16 cellular contexts compared by ENCODE assay signal in the genomic region with DNA sequence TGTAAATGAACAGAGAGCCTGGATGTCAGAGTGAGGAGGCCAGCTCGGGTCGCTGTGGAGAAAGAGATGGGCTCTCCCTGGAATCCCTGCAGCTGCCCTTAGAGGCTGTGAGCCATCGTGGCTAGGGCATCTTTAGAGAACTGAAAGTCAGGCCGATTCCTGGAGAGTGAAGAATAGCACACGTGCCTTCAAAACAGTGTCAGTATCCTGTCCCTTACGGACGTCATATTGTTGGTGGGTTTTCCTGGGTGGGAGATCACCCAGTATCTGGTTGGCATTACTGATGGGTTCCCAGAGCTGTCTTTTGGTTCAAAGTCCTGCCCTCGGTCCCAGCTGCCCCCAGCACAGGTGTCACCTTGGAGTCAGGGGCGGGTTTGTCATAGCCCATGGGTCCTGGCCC. TPM values are rescaled to one million over a fixed set of nuclear protein-coding genes. Genes with fewer than 3 reads are reported as not detected.
DNase-seq lines count a peak whose midpoint lies in the region; ATAC-seq lines count a peak whose summit lies in the region.
"Had no signal": no experiment of that assay in that cellular context is flagged by ENCODE, and none has a peak within 500 bp of the region (broad histone marks: within the 10 kb centered on the region; RNA-seq: fewer than 3 reads in every experiment).

No MANE protein-coding gene starts in this region.

- no peak for ATAC-seq in CD4-positive, CD25-positive, alpha-beta regulatory T cell (ENCODE audit: low read depth in 2 of 2)
- ATAC-seq in GM18867 (IDR thresholded peaks at IDR 0.05; ENCODE audit: unreplicated experiment): peak; percentile 29
- peak; percentile 26 for ATAC-seq in HG03378 (IDR thresholded peaks at IDR 0.05; ENCODE audit: unreplicated experiment)
- ATAC-seq in HG02678 (IDR thresholded peaks at IDR 0.05; ENCODE audit: unreplicated experiment): no peak
- ATAC-seq: gastroesophageal sphincter, PC-3 had no signal

- no peaks in the 10 kb centered on the region for H3K27me3 Mint-ChIP-seq in CD4-positive, CD25-positive, alpha-beta regulatory T cell
- H3K27me3 Mint-ChIP-seq in activated T-helper 2 cell treated with anti-CD3 and anti-CD28 coated beads, Interferon-gamma antibody, Interleukin-2, Interleukin-4, amounts not matched to agents 10 μg/mL and 5 μg/mL and 100 μg/mL, durations not matched to agents 14 hours and 24 hours and 36 hours (ENCODE audit: low read depth): no peaks in the 10 kb centered on the region

- H3K4me3 Mint-ChIP-seq in CD4-positive, CD25-positive, alpha-beta regulatory T cell: peak overlapping the region in 1 of 4 donors; percentile 50
- H3K4me3 Mint-ChIP-seq in activated T-helper 2 cell treated with anti-CD3 and anti-CD28 coated beads, Interferon-gamma antibody, Interleukin-2, Interleukin-4, amounts not matched to agents 10 μg/mL and 5 μg/mL and 100 μg/mL, durations not matched to agents 14 hours and 24 hours and 36 hours (ENCODE audit: low read depth): no peak overlapping the region

- peaks cover 81% of the 10 kb centered on the region for H3K4me1 ChIP-seq in CD4-positive, CD25-positive, alpha-beta regulatory T cell (ENCODE audit: control insufficient read depth, insufficient read depth, low read length, poor library complexity, severe bottlenecking)
- H3K4me1 ChIP-seq: gastroesophageal sphincter had no signal

- H3K4me3 ChIP-seq in CD4-positive, CD25-positive, alpha-beta regulatory T cell (ENCODE audit: low read depth, low read length): peak overlapping the region; percentile 91
- H3K4me3 ChIP-seq: gastroesophageal sphincter had no signal

- H3K27me3 ChIP-seq in CD4-positive, CD25-positive, alpha-beta regulatory T cell (ENCODE audit: control insufficient read depth, insufficient read depth, low read length): no peaks in the 10 kb centered on the region

- intact Hi-C loops in activated T-helper 2 cell treated with anti-CD3 and anti-CD28 coated beads, Interferon-gamma antibody, Interleukin-2, Interleukin-4, amounts not matched to agents 10 μg/mL and 5 μg/mL and 100 μg/mL, durations not matched to agents 14 hours and 24 hours and 36 hours (cut with micrococcal nuclease): loop anchor here (1.0 to 10.0 kb wide), 2 partner anchors 7 to 335 kb away; no protein-coding TSS in a partner anchor

- H3K4me1 Mint-ChIP-seq in CD4-positive, CD25-positive, alpha-beta regulatory T cell: peaks cover 35 to 57% (median 47%) of the 10 kb centered on the region in 4 donors
- peaks cover 70% of the 10 kb centered on the region for H3K4me1 Mint-ChIP-seq in activated T-helper 2 cell treated with anti-CD3 and anti-CD28 coated beads, Interferon-gamma antibody, Interleukin-2, Interleukin-4, amounts not matched to agents 10 μg/mL and 5 μg/mL and 100 μg/mL, durations not matched to agents 14 hours and 24 hours and 36 hours (ENCODE audit: low read depth)

- H3K36me3 ChIP-seq in CD4-positive, CD25-positive, alpha-beta regulatory T cell (ENCODE audit: control insufficient read depth, insufficient read depth, low read length): peaks cover 61% of the 10 kb centered on the region
- H3K36me3 ChIP-seq: gastroesophageal sphincter had no signal

- no peaks in the 10 kb centered on the region for H3K9me3 Mint-ChIP-seq in CD4-positive, CD25-positive, alpha-beta regulatory T cell
- H3K9me3 Mint-ChIP-seq in activated T-helper 2 cell treated with anti-CD3 and anti-CD28 coated beads, Interferon-gamma antibody, Interleukin-2, Interleukin-4, amounts not matched to agents 10 μg/mL and 5 μg/mL and 100 μg/mL, durations not matched to agents 14 hours and 24 hours and 36 hours: no peaks in the 10 kb centered on the region
- H3K9me3 Mint-ChIP-seq: T-helper 1 cell treated with Interleukin-12 subunit alpha and Interleukin-12 subunit beta and Interleukin-4 antibody, amounts not matched to agents 30 μg/mL and 1 μg/mL, for 36 hours had no signal

- no peaks in the 10 kb centered on the region for H3K9me3 ChIP-seq in CD4-positive, CD25-positive, alpha-beta regulatory T cell (ENCODE audit: control insufficient read depth in 2 of 2, low read length in 2 of 2)
- H3K9me3 ChIP-seq: gastroesophageal sphincter had no signal

- H3K27ac Mint-ChIP-seq in CD4-positive, CD25-positive, alpha-beta regulatory T cell: no peak overlapping the region
- peak overlapping the region; percentile 83 for H3K27ac Mint-ChIP-seq in activated T-helper 2 cell treated with anti-CD3 and anti-CD28 coated beads, Interferon-gamma antibody, Interleukin-2, Interleukin-4, amounts not matched to agents 10 μg/mL and 5 μg/mL and 100 μg/mL, durations not matched to agents 14 hours and 24 hours and 36 hours

- peak overlapping the region; percentile 85 for H3K27ac ChIP-seq in CD4-positive, CD25-positive, alpha-beta regulatory T cell (ENCODE audit: insufficient read depth, low read length, poor library complexity, severe bottlenecking)
- H3K27ac ChIP-seq: gastroesophageal sphincter had no signal

- peaks cover 48% of the 10 kb centered on the region for H3K36me3 Mint-ChIP-seq in CD4-positive, CD25-positive, alpha-beta regulatory T cell
- H3K36me3 Mint-ChIP-seq in activated T-helper 2 cell treated with anti-CD3 and anti-CD28 coated beads, Interferon-gamma antibody, Interleukin-2, Interleukin-4, amounts not matched to agents 10 μg/mL and 5 μg/mL and 100 μg/mL, durations not matched to agents 14 hours and 24 hours and 36 hours (ENCODE audit: low read depth): peaks cover 73% of the 10 kb centered on the region

- DNase-seq in CD4-positive, CD25-positive, alpha-beta regulatory T cell: no peak
- no peak for DNase-seq in activated T-helper 2 cell treated with anti-CD3 and anti-CD28 coated beads, Interferon-gamma antibody, Interleukin-2, Interleukin-4, amounts not matched to agents 10 μg/mL and 5 μg/mL and 100 μg/mL, durations not matched to agents 14 hours and 24 hours and 36 hours (ENCODE audit: low spot score)
- no peak for DNase-seq in stimulated activated CD4-positive, alpha-beta T cell treated with anti-CD3 and anti-CD28 coated beads, Interleukin-2, amount 100 ng/mL, for 48 hours
- no peak for DNase-seq in NK-92 (lab: John Stamatoyannopoulos, UW; ENCODE audit: unreplicated experiment)
- no peak for DNase-seq in GM19240 (ENCODE audit: insufficient read length, low spot score)
- DNase-seq: activated CD4-positive, alpha-beta T cell treated with anti-CD3 and anti-CD28 coated beads, Interleukin-2, amount 50 U/mL, for 4 hours; amniotic stem cell; KG1; PC-3; retina had no signal

RNA-seq across cellular contexts. Expression of a gene that starts 25.3 kb away (rescaled TPM):
- 376 TPM for total RNA-seq in CD4-positive, CD25-positive, alpha-beta regulatory T cell
- polyA plus RNA-seq in CD4-positive, CD25-positive, alpha-beta regulatory T cell: 100 to 1,000 TPM; 153 to 176 (median 164) TPM
- 360 and 371 TPM in 2 replicates for total RNA-seq in activated T-helper 2 cell treated with anti-CD3 and anti-CD28 coated beads, Interferon-gamma antibody, Interleukin-2, Interleukin-4, amounts not matched to agents 10 μg/mL and 5 μg/mL and 100 μg/mL, durations not matched to agents 14 hours and 24 hours and 36 hours
- total RNA-seq: PC-3 had no signal
- polyA plus RNA-seq: keratinocyte had no signal

Comparison
In these comparisons a context has a peak if more than half of its experiments do, and no peak if none do; other contexts are left out.
1. ATAC-seq: peak in GM18867 (single experiment) and HG03378 (single experiment); none in CD4-positive, CD25-positive, alpha-beta regulatory T cell (0 of 2) and HG02678 (single experiment).